1 cellular context compared by ENCODE assay signal in the genomic region with DNA sequence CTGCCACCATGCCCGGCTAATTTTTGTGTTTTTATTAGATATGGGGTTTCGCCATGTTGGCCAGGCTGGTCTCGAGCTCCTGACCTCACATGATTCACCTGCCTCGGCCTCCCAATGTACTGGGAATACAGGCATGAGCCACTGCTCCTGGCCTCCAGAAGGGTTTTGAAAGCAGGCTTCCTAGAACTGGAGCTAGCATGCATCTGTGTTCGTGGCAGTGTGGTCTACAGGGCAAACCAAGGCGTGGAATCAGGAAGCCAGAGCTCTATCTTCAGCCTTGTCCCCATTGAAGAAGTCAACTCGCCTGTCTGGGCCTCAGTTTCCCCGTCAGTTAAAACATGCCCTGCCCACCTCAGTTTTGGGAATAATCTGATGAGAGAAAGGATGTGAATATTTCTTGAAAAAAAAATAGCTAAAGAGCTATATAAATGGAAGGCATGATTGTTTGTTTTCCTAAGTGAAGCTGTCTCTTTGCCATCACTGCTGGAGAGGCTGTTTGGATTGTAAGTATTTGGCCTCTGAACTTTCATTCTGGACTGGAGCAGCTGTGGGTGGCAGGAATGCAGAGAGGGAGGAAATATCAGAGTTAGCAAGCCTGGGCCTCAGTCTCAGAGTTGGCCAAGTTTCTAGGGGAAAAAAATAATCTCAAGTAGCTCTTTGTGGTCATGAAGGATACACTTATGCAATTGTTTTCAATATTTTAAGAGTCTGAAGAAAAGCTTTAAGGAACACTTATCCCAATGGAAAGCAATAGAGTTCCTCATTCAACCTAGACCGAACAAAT.
TF ChIP-seq lines count a peak whose summit lies in the region.

No MANE protein-coding gene starts in this region.

TF ChIP-seq in liver, 16 proteins besides CTCF, POLR2A, EP300 and RAD21 (continued from another document):
- TF ChIP-seq, protein P1, sequence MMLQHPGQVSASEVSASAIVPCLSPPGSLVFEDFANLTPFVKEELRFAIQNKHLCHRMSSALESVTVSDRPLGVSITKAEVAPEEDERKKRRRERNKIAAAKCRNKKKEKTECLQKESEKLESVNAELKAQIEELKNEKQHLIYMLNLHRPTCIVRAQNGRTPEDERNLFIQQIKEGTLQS (IDR thresholded peaks at IDR 0.05): no peak
- peak; percentile 96 for TF ChIP-seq NR2F2 (IDR thresholded peaks at IDR 0.05)
- peak in 1 of 2 donors; percentile 64 for TF ChIP-seq HNF4A (conservative IDR thresholded peaks at IDR 0.05)
- no peak for TF ChIP-seq ZBTB33 (IDR thresholded peaks at IDR 0.05)
